In the genomic region with DNA sequence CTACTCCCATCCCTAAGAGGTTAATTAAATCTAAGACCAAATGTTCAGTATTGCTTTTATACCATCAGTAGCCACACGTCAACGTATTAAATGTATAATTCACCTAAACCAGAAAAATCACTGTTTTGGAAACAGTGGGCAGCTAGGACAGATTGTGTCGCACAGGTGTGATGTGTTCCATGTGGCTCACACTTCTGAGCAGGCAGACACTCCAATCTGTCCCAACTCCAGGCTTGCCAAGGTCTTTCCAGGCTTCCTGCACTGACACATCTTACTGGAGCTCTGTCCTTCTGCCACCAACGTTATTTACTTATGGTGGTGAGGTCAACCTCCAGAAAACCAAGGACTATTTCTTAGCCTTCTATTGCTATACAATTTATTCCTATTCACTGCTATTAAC, we compare ENCODE assay signal across 35 cellular contexts. TPM values are rescaled to one million over a fixed set of nuclear protein-coding genes. Genes with fewer than 3 reads are reported as not detected.
"Had no signal": no experiment of that assay in that cellular context is flagged by ENCODE, and none has a peak within 500 bp of the region (broad histone marks: within the 10 kb centered on the region; RNA-seq: fewer than 3 reads in every experiment).

No MANE protein-coding gene starts in this region.

- H3K4me3 ChIP-seq: ascending aorta, cardiac muscle cell had no signal

- H3K27me3 Mint-ChIP-seq: activated B cell treated with CpG ODN at 0.5 μM for 24 hours; activated CD4-positive, alpha-beta memory T cell treated with anti-CD3 and anti-CD28 coated beads for 36 hours; activated CD8-positive, alpha-beta T cell treated with anti-CD3 and anti-CD28 coated beads for 36 hours; activated naive CD4-positive, alpha-beta T cell treated with anti-CD3 and anti-CD28 coated beads, Interleukin-2, amount 10 ng/mL, durations not matched to agents 7 days and 5 days; activated naive CD4-positive, alpha-beta T cell treated with anti-CD3 and anti-CD28 coated beads, Interleukin-2, amount 50 U/mL, for 24 hours; activated naive CD8-positive, alpha-beta T cell; activated naive CD8-positive, alpha-beta T cell treated with anti-CD3 and anti-CD28 coated beads, Interleukin-2, amount 10 ng/mL, durations not matched to agents 7 days and 5 days; activated naive CD8-positive, alpha-beta T cell treated with anti-CD3 and anti-CD28 coated beads, Interleukin-2, amount 50 U/mL, for 24 hours; activated T-helper 17 cell treated with anti-CD3 and anti-CD28 coated beads, Interleukin-2, amount 50 U/mL, for 72 hours; brain; central memory CD8-positive, alpha-beta T cell had no signal

- H3K27ac Mint-ChIP-seq: activated B cell treated with CpG ODN at 0.5 μM for 24 hours; activated CD4-positive, alpha-beta memory T cell treated with anti-CD3 and anti-CD28 coated beads for 36 hours; activated CD4-positive, alpha-beta T cell treated with anti-CD3 and anti-CD28 coated beads, Interleukin-2, amount 10 ng/mL, durations not matched to agents 24 days and 14 days; activated CD8-positive, alpha-beta T cell treated with anti-CD3 and anti-CD28 coated beads for 36 hours; activated naive CD4-positive, alpha-beta T cell treated with anti-CD3 and anti-CD28 coated beads, Interleukin-2, amount 10 ng/mL, durations not matched to agents 7 days and 5 days; activated naive CD4-positive, alpha-beta T cell treated with anti-CD3 and anti-CD28 coated beads, Interleukin-2, amount 50 U/mL, for 24 hours; activated naive CD8-positive, alpha-beta T cell; activated naive CD8-positive, alpha-beta T cell treated with anti-CD3 and anti-CD28 coated beads, Interleukin-2, amount 10 ng/mL, durations not matched to agents 7 days and 5 days; activated naive CD8-positive, alpha-beta T cell treated with anti-CD3 and anti-CD28 coated beads, Interleukin-2, amount 50 U/mL, for 24 hours; activated T-cell treated with anti-CD3 and anti-CD28 coated beads, Interleukin-2, amount 50 U/mL, for 72 hours; activated T-helper 1 cell treated with anti-CD3 and anti-CD28 coated beads, Interleukin-12 subunit alpha, Interleukin-12 subunit beta, Interleukin-2, Interleukin-4 antibody, amounts not matched to agents 30 ng/mL and 10 ng/mL and 1 ng/mL, durations not matched to agents 14 hours and 24 hours and 36 hours; activated T-helper 17 cell treated with anti-CD3 and anti-CD28 coated beads, Interleukin-2, amount 50 U/mL, for 72 hours; brain; T-helper 1 cell treated with Interleukin-12 subunit alpha and Interleukin-12 subunit beta and Interleukin-4 antibody, amounts not matched to agents 30 μg/mL and 1 μg/mL, for 36 hours; T-helper 2 cell treated with Interferon-gamma antibody and Interleukin-4, amounts not matched to agents 5 μg/mL and 100 μg/mL, for 36 hours had no signal

- H3K9me3 Mint-ChIP-seq: activated B cell treated with CpG ODN at 0.5 μM for 24 hours; activated CD4-positive, alpha-beta memory T cell treated with anti-CD3 and anti-CD28 coated beads for 36 hours; activated CD4-positive, alpha-beta T cell treated with anti-CD3 and anti-CD28 coated beads, Interleukin-2, amount 10 ng/mL, durations not matched to agents 24 days and 14 days; activated CD8-positive, alpha-beta T cell treated with anti-CD3 and anti-CD28 coated beads for 36 hours; activated naive CD4-positive, alpha-beta T cell treated with anti-CD3 and anti-CD28 coated beads, Interleukin-2, amount 10 ng/mL, durations not matched to agents 7 days and 5 days; activated naive CD4-positive, alpha-beta T cell treated with anti-CD3 and anti-CD28 coated beads, Interleukin-2, amount 50 U/mL, for 24 hours; activated naive CD8-positive, alpha-beta T cell treated with anti-CD3 and anti-CD28 coated beads, Interleukin-2, amount 10 ng/mL, durations not matched to agents 7 days and 5 days; activated naive CD8-positive, alpha-beta T cell treated with anti-CD3 and anti-CD28 coated beads, Interleukin-2, amount 50 U/mL, for 24 hours; activated T-cell treated with anti-CD3 and anti-CD28 coated beads, Interleukin-2, amount 50 U/mL, for 4 hours; activated T-cell treated with anti-CD3 and anti-CD28 coated beads, Interleukin-2, amount 50 U/mL, for 72 hours; activated T-helper 1 cell treated with anti-CD3 and anti-CD28 coated beads, Interleukin-12 subunit alpha, Interleukin-12 subunit beta, Interleukin-2, Interleukin-4 antibody, amounts not matched to agents 30 ng/mL and 10 ng/mL and 1 ng/mL, durations not matched to agents 14 hours and 24 hours and 36 hours; activated T-helper 17 cell treated with anti-CD3 and anti-CD28 coated beads, Interleukin-2, amount 50 U/mL, for 72 hours; central memory CD8-positive, alpha-beta T cell; T-helper 1 cell treated with Interleukin-12 subunit alpha and Interleukin-12 subunit beta and Interleukin-4 antibody, amounts not matched to agents 30 μg/mL and 1 μg/mL, for 36 hours; T-helper 2 cell treated with Interferon-gamma antibody and Interleukin-4, amounts not matched to agents 5 μg/mL and 100 μg/mL, for 36 hours had no signal

- H3K36me3 Mint-ChIP-seq: activated CD4-positive, alpha-beta memory T cell treated with anti-CD3 and anti-CD28 coated beads for 36 hours; activated naive CD4-positive, alpha-beta T cell treated with anti-CD3 and anti-CD28 coated beads, Interleukin-2, amount 10 ng/mL, durations not matched to agents 7 days and 5 days had no signal

- ATAC-seq: activated CD8-positive, alpha-beta T cell treated with anti-CD3 and anti-CD28 coated beads for 36 hours; activated naive CD8-positive, alpha-beta T cell treated with anti-CD3 and anti-CD28 coated beads, Interleukin-2, amount 50 U/mL, for 24 hours; activated T-cell treated with anti-CD3 and anti-CD28 coated beads, Interleukin-2, amount 50 U/mL, for 4 hours; activated T-cell treated with anti-CD3 and anti-CD28 coated beads, Interleukin-2, amount 50 U/mL, for 72 hours; activated T-helper 17 cell treated with anti-CD3 and anti-CD28 coated beads, Interleukin-2, amount 50 U/mL, for 72 hours had no signal

- H3K4me1 ChIP-seq: ascending aorta had no signal

- H3K4me3 Mint-ChIP-seq: activated B cell treated with CpG ODN at 0.5 μM for 24 hours; activated CD4-positive, alpha-beta memory T cell treated with anti-CD3 and anti-CD28 coated beads for 36 hours; activated CD4-positive, alpha-beta T cell treated with anti-CD3 and anti-CD28 coated beads, Interleukin-2, amount 10 ng/mL, durations not matched to agents 24 days and 14 days; activated CD8-positive, alpha-beta T cell treated with anti-CD3 and anti-CD28 coated beads for 36 hours; activated naive CD4-positive, alpha-beta T cell treated with anti-CD3 and anti-CD28 coated beads, Interleukin-2, amount 10 ng/mL, durations not matched to agents 7 days and 5 days; activated naive CD4-positive, alpha-beta T cell treated with anti-CD3 and anti-CD28 coated beads, Interleukin-2, amount 50 U/mL, for 24 hours; activated naive CD8-positive, alpha-beta T cell; activated naive CD8-positive, alpha-beta T cell treated with anti-CD3 and anti-CD28 coated beads, Interleukin-2, amount 10 ng/mL, durations not matched to agents 7 days and 5 days; activated naive CD8-positive, alpha-beta T cell treated with anti-CD3 and anti-CD28 coated beads, Interleukin-2, amount 50 U/mL, for 24 hours; activated T-cell treated with anti-CD3 and anti-CD28 coated beads, Interleukin-2, amount 50 U/mL, for 4 hours; activated T-cell treated with anti-CD3 and anti-CD28 coated beads, Interleukin-2, amount 50 U/mL, for 72 hours; activated T-helper 1 cell treated with anti-CD3 and anti-CD28 coated beads, Interleukin-12 subunit alpha, Interleukin-12 subunit beta, Interleukin-2, Interleukin-4 antibody, amounts not matched to agents 30 ng/mL and 10 ng/mL and 1 ng/mL, durations not matched to agents 14 hours and 24 hours and 36 hours; activated T-helper 17 cell treated with anti-CD3 and anti-CD28 coated beads, Interleukin-2, amount 50 U/mL, for 72 hours; central memory CD8-positive, alpha-beta T cell; T-helper 1 cell treated with Interleukin-12 subunit alpha and Interleukin-12 subunit beta and Interleukin-4 antibody, amounts not matched to agents 30 μg/mL and 1 μg/mL, for 36 hours; T-helper 2 cell treated with Interferon-gamma antibody and Interleukin-4, amounts not matched to agents 5 μg/mL and 100 μg/mL, for 36 hours had no signal

- H3K27me3 ChIP-seq: ascending aorta had no signal

- H3K9me3 ChIP-seq: ascending aorta had no signal

- DNase-seq: activated B cell treated with CpG ODN at 0.5 μM for 24 hours; activated CD4-positive, alpha-beta memory T cell treated with anti-CD3 and anti-CD28 coated beads for 36 hours; activated CD4-positive, alpha-beta T cell treated with anti-CD3 and anti-CD28 coated beads for 4 hours; activated CD4-positive, alpha-beta T cell treated with anti-CD3 and anti-CD28 coated beads, Interleukin-2, amount 10 ng/mL, durations not matched to agents 24 days and 14 days; activated CD4-positive, alpha-beta T cell treated with anti-CD3 and anti-CD28 coated beads, Interleukin-2, amount 50 U/mL, for 1 hour; activated CD4-positive, alpha-beta T cell treated with anti-CD3 and anti-CD28 coated beads, Interleukin-2, amount 50 U/mL, for 4 hours; activated CD4-positive, CD25-positive, alpha-beta regulatory T cell treated with anti-CD3 and anti-CD28 coated beads, Interleukin-2, amount 50 U/mL, for 72 hours; activated CD8-positive, alpha-beta memory T cell treated with anti-CD3 and anti-CD28 coated beads, Interleukin-2, amount 50 U/mL, for 4 hours; activated CD8-positive, alpha-beta T cell treated with anti-CD3 and anti-CD28 coated beads for 36 hours; activated effector memory CD4-positive, alpha-beta T cell treated with anti-CD3 and anti-CD28 coated beads, Interleukin-2, amount 50 U/mL, for 16 hours; activated naive CD4-positive, alpha-beta T cell treated with anti-CD3 and anti-CD28 coated beads, Interleukin-2, amount 10 ng/mL, durations not matched to agents 7 days and 5 days; activated naive CD4-positive, alpha-beta T cell treated with Interleukin-2 at 50 U/mL for 16 hours; activated naive CD8-positive, alpha-beta T cell treated with anti-CD3 and anti-CD28 coated beads, Interleukin-2, amount 10 ng/mL, durations not matched to agents 7 days and 5 days; activated naive CD8-positive, alpha-beta T cell treated with anti-CD3 and anti-CD28 coated beads, Interleukin-2, amount 50 U/mL, for 24 hours; activated T-cell treated with anti-CD3 and anti-CD28 coated beads for 4 hours; activated T-cell treated with anti-CD3 and anti-CD28 coated beads, Interleukin-2, amount 50 U/mL, for 1 hour; activated T-cell treated with anti-CD3 and anti-CD28 coated beads, Interleukin-2, amount 50 U/mL, for 4 hours; activated T-cell treated with anti-CD3 and anti-CD28 coated beads, Interleukin-2, amount 50 U/mL, for 72 hours; T-helper 1 cell; T-helper 2 cell; T-helper 9 cell had no signal

- H3K27ac ChIP-seq: ascending aorta, cardiac muscle cell, VCaP had no signal

- H3K4me1 Mint-ChIP-seq: activated B cell treated with CpG ODN at 0.5 μM for 24 hours; activated CD4-positive, alpha-beta T cell treated with anti-CD3 and anti-CD28 coated beads, Interleukin-2, amount 10 ng/mL, durations not matched to agents 24 days and 14 days; activated naive CD4-positive, alpha-beta T cell treated with anti-CD3 and anti-CD28 coated beads, Interleukin-2, amount 10 ng/mL, durations not matched to agents 7 days and 5 days; activated naive CD4-positive, alpha-beta T cell treated with anti-CD3 and anti-CD28 coated beads, Interleukin-2, amount 50 U/mL, for 24 hours; activated naive CD8-positive, alpha-beta T cell treated with anti-CD3 and anti-CD28 coated beads, Interleukin-2, amount 10 ng/mL, durations not matched to agents 7 days and 5 days; activated naive CD8-positive, alpha-beta T cell treated with anti-CD3 and anti-CD28 coated beads, Interleukin-2, amount 50 U/mL, for 24 hours; activated T-helper 17 cell treated with anti-CD3 and anti-CD28 coated beads, Interleukin-2, amount 50 U/mL, for 72 hours; central memory CD8-positive, alpha-beta T cell had no signal

- H3K36me3 ChIP-seq: cardiac muscle cell had no signal

RNA-seq across cellular contexts. Expression of a gene that starts 11.6 kb away (rescaled TPM):
- total RNA-seq: ascending aorta had no signal

RNA-seq across cellular contexts. Expression of a gene that starts 50.9 kb away (rescaled TPM):
- total RNA-seq: activated B cell treated with CpG ODN at 0.5 μM for 24 hours; activated CD4-positive, alpha-beta memory T cell treated with anti-CD3 and anti-CD28 coated beads for 36 hours; activated CD4-positive, alpha-beta T cell treated with anti-CD3 and anti-CD28 coated beads, Interleukin-2, amount 10 ng/mL, durations not matched to agents 24 days and 14 days; activated CD8-positive, alpha-beta memory T cell treated with anti-CD3 and anti-CD28 coated beads for 36 hours; activated CD8-positive, alpha-beta T cell treated with anti-CD3 and anti-CD28 coated beads for 36 hours; activated naive CD8-positive, alpha-beta T cell treated with anti-CD3 and anti-CD28 coated beads, Interleukin-2, amount 10 ng/mL, durations not matched to agents 7 days and 5 days; activated T-cell treated with anti-CD3 and anti-CD28 coated beads, Interleukin-2, amount 50 U/mL, for 4 hours; activated T-cell treated with anti-CD3 and anti-CD28 coated beads, Interleukin-2, amount 50 U/mL, for 72 hours; activated T-helper 1 cell treated with anti-CD3 and anti-CD28 coated beads, Interleukin-12 subunit alpha, Interleukin-12 subunit beta, Interleukin-2, Interleukin-4 antibody, amounts not matched to agents 30 ng/mL and 10 ng/mL and 1 ng/mL, durations not matched to agents 14 hours and 24 hours and 36 hours; activated T-helper 17 cell treated with anti-CD3 and anti-CD28 coated beads, Interleukin-2, amount 50 U/mL, for 72 hours; ascending aorta; bronchial epithelial cell; cardiac muscle cell; chondrocyte had no signal
